Comparison of ENCODE assay signal across 1 cellular context in genomic region chr17:45902892-45903346, GRCh38.
TF ChIP-seq lines count a peak whose summit lies in the region.

No MANE protein-coding gene starts in this region.

TF ChIP-seq in HepG2, 621 proteins besides CTCF, POLR2A, EP300 and RAD21 (continued from another document):
- TF ChIP-seq ZBTB46 (CRISPR knock-in tag; IDR thresholded peaks at IDR 0.05; ENCODE audit: borderline replicate concordance) (no peak), ZBTB25 (CRISPR knock-in tag; IDR thresholded peaks at IDR 0.05) (no peak), ELF4 (CRISPR knock-in tag; IDR thresholded peaks at IDR 0.05; ENCODE audit: borderline replicate concordance) (no peak), HOMEZ (CRISPR knock-in tag; IDR thresholded peaks at IDR 0.05; ENCODE audit: low read depth) (no peak), SMARCE1 (IDR thresholded peaks at IDR 0.05; ENCODE audit: borderline replicate concordance) (no peak), ZNF33B (CRISPR knock-in tag; IDR thresholded peaks at IDR 0.05) (no peak), REL (CRISPR knock-in tag; conservative IDR thresholded peaks at IDR 0.05) (no peak), ZNF777 (CRISPR knock-in tag; IDR thresholded peaks at IDR 0.05) (no peak), ZNF780A (CRISPR knock-in tag; IDR thresholded peaks at IDR 0.05) (no peak), JARID2 (CRISPR knock-in tag; IDR thresholded peaks at IDR 0.05; ENCODE audit: insufficient replicate concordance) (no peak), ZSCAN30 (CRISPR knock-in tag; IDR thresholded peaks at IDR 0.05) (no peak), FOSL1 (CRISPR knock-in tag; IDR thresholded peaks at IDR 0.05; ENCODE audit: borderline replicate concordance) (no peak), NR2C2 (CRISPR knock-in tag; IDR thresholded peaks at IDR 0.05; ENCODE audit: borderline replicate concordance) (no peak), NRL (CRISPR knock-in tag; IDR thresholded peaks at IDR 0.05; ENCODE audit: borderline replicate concordance) (0 out of 2 replicates have a peak, but pooled peaks have one; percentile 42), SP5 (CRISPR knock-in tag; IDR thresholded peaks at IDR 0.05; ENCODE audit: borderline replicate concordance, low read depth) (peak; percentile 90), PATZ1 (CRISPR knock-in tag; IDR thresholded peaks at IDR 0.05) (peak; percentile 36; the same call in 1 of the 2 replicates), HDAC2 (CRISPR knock-in tag; IDR thresholded peaks at IDR 0.05) (no peak), MATR3 (CRISPR knock-in tag; IDR thresholded peaks at IDR 0.05) (no peak), ZNF672 (CRISPR knock-in tag; IDR thresholded peaks at IDR 0.05) (no peak)
